ENCODE assay signal across 30 cellular contexts in genomic region chr20:48124960-48125359, GRCh38.
DNase-seq lines count a peak whose midpoint lies in the region; ATAC-seq, FAIRE-seq and TF ChIP-seq lines count a peak whose summit lies in the region.
"Had no signal": no experiment of that assay in that cellular context is flagged by ENCODE, and none has a peak within 500 bp of the region (broad histone marks: within the 10 kb centered on the region; RNA-seq: fewer than 3 reads in every experiment).

No MANE protein-coding gene starts in this region.

- H4K91ac ChIP-seq in trophoblast cell (ENCODE audit: low read depth, low read length): no peak overlapping the region

- ATAC-seq in HepG2 (no peak), right lobe of liver (no peak), K562 (no peak), HG02798 (IDR thresholded peaks at IDR 0.05; ENCODE audit: poor library complexity, unreplicated experiment) (no peak)
- ATAC-seq in effector memory CD8-positive, alpha-beta T cell (replicated peaks): no peak
- ATAC-seq: GM12878 had no signal

- peaks cover 15% of the 10 kb centered on the region for H3K27me3 Mint-ChIP-seq in progenitor cell of endocrine pancreas
- H3K27me3 Mint-ChIP-seq in effector memory CD8-positive, alpha-beta T cell: peaks cover 13 to 28% of the 10 kb centered on the region in 2 donors
- H3K27me3 Mint-ChIP-seq: CD4-positive, CD25-positive, alpha-beta regulatory T cell had no signal

- H3K27ac ChIP-seq in HepG2 (ENCODE audit: extremely low read length, insufficient read depth, low read length) (no peak overlapping the region), right lobe of liver (no peak overlapping the region), K562 (ENCODE audit: extremely low read depth, low read depth, low read length) (no peak overlapping the region), trophoblast cell (ENCODE audit: low read depth, low read length) (no peak overlapping the region), spleen (no peak overlapping the region)
- H3K27ac ChIP-seq: BLaER1 had no signal

- H4K8ac ChIP-seq in trophoblast cell (ENCODE audit: low read depth, low read length): no peak overlapping the region

- FAIRE-seq in HepG2 (lab: Jason Lieb, UNC): no peak
- no peak for FAIRE-seq in K562 (lab: Jason Lieb, UNC)
- FAIRE-seq: A204.1, GM12878, GM12892, GM18507, GM19239 had no signal

- H2AK5ac ChIP-seq in trophoblast cell (ENCODE audit: low read length): no peak overlapping the region

- CTCF ChIA-PET in HepG2 (lab: Yijun Ruan, JAX; ENCODE audit: low intra/inter-chr PET ratio, low total read pairs) (no interaction called here), K562 (lab: Yijun Ruan, JAX; ENCODE audit: low intra/inter-chr PET ratio) (interaction anchor here (0.6 kb wide), 1 partner anchor 29 kb away, joined by 3 read pairs; no protein-coding TSS in a partner anchor)

- TF ChIP-seq RAD21 in HepG2 (CRISPR knock-in tag; IDR thresholded peaks at IDR 0.05) (no peak), K562 (CRISPR knock-in tag; conservative IDR thresholded peaks at IDR 0.05 in 1 of 2, IDR thresholded peaks at IDR 0.05 in 1 of 2) (no peak)

- peaks cover 6% of the 10 kb centered on the region for H3K4me1 Mint-ChIP-seq in progenitor cell of endocrine pancreas (ENCODE audit: low read depth)
- H3K4me1 Mint-ChIP-seq in effector memory CD8-positive, alpha-beta T cell (ENCODE audit: low read depth in 2 of 2): peaks cover 1 to 4% of the 10 kb centered on the region in 2 donors
- H3K4me1 Mint-ChIP-seq: CD14-positive monocyte; CD4-positive, alpha-beta memory T cell; CD4-positive, CD25-positive, alpha-beta regulatory T cell; CD8-positive, alpha-beta memory T cell had no signal

- H3K4me1 ChIP-seq in HepG2 (ENCODE audit: insufficient read depth, low read length) (peaks cover 46% of the 10 kb centered on the region), right lobe of liver (no peaks in the 10 kb centered on the region), K562 (replicated peaks in 1 of 2; ENCODE audit: control insufficient read depth in 2 of 2, insufficient read depth in 2 of 2, low read length in 2 of 2) (no peaks in the 10 kb centered on the region; a peak in 1 of 5 replicates), trophoblast cell (ENCODE audit: control insufficient read depth in 1 of 2, insufficient read depth in 2 of 2, low read length in 2 of 2) (no peaks in the 10 kb centered on the region), spleen (peaks cover 0 to 8% (median 0%) of the 10 kb centered on the region in 6 donors)
- H3K4me1 ChIP-seq: BE2C, BLaER1 had no signal

- H3K9me3 ChIP-seq in HepG2 (ENCODE audit: low read length): no peaks in the 10 kb centered on the region
- H3K9me3 ChIP-seq in right lobe of liver: no peaks in the 10 kb centered on the region
- H3K9me3 ChIP-seq in K562 (replicated peaks; ENCODE audit: control insufficient read depth, insufficient read depth, low read depth, low read length): no peaks in the 10 kb centered on the region
- peaks cover 3% of the 10 kb centered on the region for H3K9me3 ChIP-seq in trophoblast cell (ENCODE audit: insufficient read depth, low read depth, low read length)
- no peaks in the 10 kb centered on the region for H3K9me3 ChIP-seq in spleen
- H3K9me3 ChIP-seq: BE2C, BLaER1 had no signal

- no peaks in the 10 kb centered on the region for H3K36me3 Mint-ChIP-seq in progenitor cell of endocrine pancreas (ENCODE audit: insufficient read depth)
- peaks cover 3% of the 10 kb centered on the region for H3K36me3 Mint-ChIP-seq in effector memory CD8-positive, alpha-beta T cell (ENCODE audit: insufficient read depth)
- H3K36me3 Mint-ChIP-seq: CD14-positive monocyte; CD4-positive, alpha-beta memory T cell; CD4-positive, CD25-positive, alpha-beta regulatory T cell; CD8-positive, alpha-beta memory T cell had no signal

- H3K9me3 Mint-ChIP-seq in progenitor cell of endocrine pancreas (ENCODE audit: low read depth): no peaks in the 10 kb centered on the region
- H3K9me3 Mint-ChIP-seq in effector memory CD8-positive, alpha-beta T cell: no peaks in the 10 kb centered on the region
- H3K9me3 Mint-ChIP-seq: CD4-positive, CD25-positive, alpha-beta regulatory T cell; CD8-positive, alpha-beta memory T cell had no signal

- no peaks in the 10 kb centered on the region for H3K9me1 ChIP-seq in K562 (ENCODE audit: control insufficient read depth, insufficient read depth, low read length)

- TF ChIP-seq EP300 in HepG2 (IDR thresholded peaks at IDR 0.05; ENCODE audit: low read depth in 2 of 2, low read length in 2 of 2) (no peak), HepG2 (CRISPR knock-in tag; IDR thresholded peaks at IDR 0.05; ENCODE audit: borderline replicate concordance) (no peak), K562 (IDR thresholded peaks at IDR 0.05; ENCODE audit: low read length) (no peak)

- no peak overlapping the region for H3K23ac ChIP-seq in trophoblast cell (ENCODE audit: low read length)

- POLR2A ChIA-PET in HepG2 (lab: Yijun Ruan, JAX) (no interaction called here), K562 (lab: Yijun Ruan, JAX) (interaction anchor here (0.5 to 1.7 kb wide), 5 partner anchors 12 to 274 kb away, joined by 3 to 5 read pairs (median 3); no protein-coding TSS in a partner anchor)

- H4K20me1 ChIP-seq in HepG2 (ENCODE audit: insufficient read depth, low read length) (no peaks in the 10 kb centered on the region), K562 (replicated peaks; ENCODE audit: control insufficient read depth, insufficient read depth, low read length) (no peaks in the 10 kb centered on the region)
- H4K20me1 ChIP-seq: BLaER1 had no signal

- no peaks in the 10 kb centered on the region for H3K36me3 ChIP-seq in HepG2 (replicated peaks in 1 of 2; ENCODE audit: control insufficient read depth in 1 of 2, insufficient read depth in 2 of 2, low read length in 2 of 2)
- no peaks in the 10 kb centered on the region for H3K36me3 ChIP-seq in right lobe of liver
- H3K36me3 ChIP-seq in K562 (ENCODE audit: control insufficient read depth, insufficient read depth, low read length): no peaks in the 10 kb centered on the region
- no peaks in the 10 kb centered on the region for H3K36me3 ChIP-seq in trophoblast cell (ENCODE audit: control insufficient read depth in 1 of 2, insufficient read depth in 2 of 2, low read length in 2 of 2)
- H3K36me3 ChIP-seq in spleen: no peaks in the 10 kb centered on the region
- H3K36me3 ChIP-seq: BE2C, BLaER1 had no signal

- no peak overlapping the region for H2BK12ac ChIP-seq in trophoblast cell (ENCODE audit: low read length)

- H2AFZ ChIP-seq in HepG2 (ENCODE audit: low read length) (peak overlapping the region; percentile 25), K562 (ENCODE audit: low read depth, low read length) (no peak overlapping the region), trophoblast cell (ENCODE audit: insufficient read depth, low read length, poor library complexity) (no peak overlapping the region)

- intact Hi-C loops in HepG2 (cut with micrococcal nuclease; ENCODE audit: unreplicated experiment) (no loop called here), right lobe of liver (cut with DNase I) (no loop called here), K562 (cut with micrococcal nuclease) (no loop called here), spleen (cut with DNase I; ENCODE audit: low total_unique reads) (no loop called here)

- TF ChIP-seq CTCF in HepG2 (CRISPR knock-in tag; IDR thresholded peaks at IDR 0.05): no peak
- TF ChIP-seq CTCF in right lobe of liver (IDR thresholded peaks at IDR 0.05): no peak
- no peak for TF ChIP-seq CTCF in K562 (IDR thresholded peaks at IDR 0.05 in 2 of 3, conservative IDR thresholded peaks at IDR 0.05 in 1 of 3; ENCODE audit: insufficient read depth in 2 of 3, low read depth in 1 of 3, low read length in 3 of 3)
- TF ChIP-seq CTCF in spleen (IDR thresholded peaks at IDR 0.05 in 8 of 11, conservative IDR thresholded peaks at IDR 0.05 in 3 of 11): no peak
- TF ChIP-seq CTCF in progenitor cell of endocrine pancreas (IDR thresholded peaks at IDR 0.05; ENCODE audit: unreplicated experiment): no peak

- DNase-seq in HepG2 (ENCODE audit: low spot score) (no peak), right lobe of liver (no peak), K562 (ENCODE audit: extremely low read depth in 1 of 4, low spot score in 3 of 4) (no peak), trophoblast cell (no peak), spleen (peak; percentile 39), progenitor cell of endocrine pancreas (ENCODE audit: low spot score, unreplicated experiment) (no peak)
- no peak for DNase-seq in effector memory CD8-positive, alpha-beta T cell
- DNase-seq: 8988T; ACHN; BE2C; C1 segment of cervical spinal cord; CD4-positive, alpha-beta memory T cell; CD4-positive, CD25-positive, alpha-beta regulatory T cell; CD8-positive, alpha-beta memory T cell; COR-L47; DMS 273 treated with DMSO at 0.1 percent for 48 hours; DMS153; DMS53; DMS79; DND-41; EL; GDM1 had no signal

- H3K79me2 ChIP-seq in HepG2 (ENCODE audit: insufficient read depth, low read length) (no peaks in the 10 kb centered on the region), K562 (ENCODE audit: control insufficient read depth, insufficient read depth, low read length) (no peaks in the 10 kb centered on the region), trophoblast cell (ENCODE audit: control insufficient read depth, insufficient read depth, low read length, poor library complexity) (no peaks in the 10 kb centered on the region)

- no peak overlapping the region for H4K12ac ChIP-seq in trophoblast cell (ENCODE audit: low read depth, low read length)

- H3K4me3 ChIP-seq in HepG2 (replicated peaks in 1 of 3; ENCODE audit: insufficient read depth in 1 of 3, low read depth in 2 of 3, low read length in 3 of 3): 0 out of 6 replicates have a peak overlapping the region, but pooled peaks of 1 of the 3 experiments have one; percentile 11
- H3K4me3 ChIP-seq in right lobe of liver: no peak overlapping the region
- no peak overlapping the region for H3K4me3 ChIP-seq in K562
- H3K4me3 ChIP-seq in trophoblast cell (ENCODE audit: low read depth, low read length): no peak overlapping the region
- H3K4me3 ChIP-seq in spleen: no peak overlapping the region
- H3K4me3 ChIP-seq: BLaER1, GM12878 had no signal

- in situ Hi-C loops in HepG2 (cut with HindIII; ENCODE audit: extremely low pct_ligation_motif_present, low pct_unique_long_range_greater_than_20kb): no loop called here
- in situ Hi-C loops in K562 (cut with MboI): no loop called here

- H3K79me1 ChIP-seq in trophoblast cell (ENCODE audit: low read length): no peaks in the 10 kb centered on the region

- WGBS in HepG2 (ENCODE audit: low lambda C conversion rate): 49% methylated on average over 9 of the region's 9 CpGs
- WGBS in right lobe of liver (ENCODE audit: insufficient coverage, low coverage, low lambda C conversion rate, missing lambda C conversion rate): 52% methylated on average over 8 of the region's 9 CpGs
- 5% methylated on average over 9 of the region's 9 CpGs for WGBS in K562 (ENCODE audit: insufficient coverage, low coverage, missing lambda C conversion rate)
- WGBS in trophoblast cell (ENCODE audit: extremely low coverage, insufficient coverage, insufficient read length): no CpG with 5 or more reads among the region's 9 CpGs
- WGBS in spleen, 5 donors: 62 to 72% (median 68%) methylated on average over 9 of the region's 9 CpGs

- no peak overlapping the region for H3K18ac ChIP-seq in trophoblast cell (ENCODE audit: low read length)

- H3K27ac Mint-ChIP-seq in progenitor cell of endocrine pancreas: no peak overlapping the region
- H3K27ac Mint-ChIP-seq in effector memory CD8-positive, alpha-beta T cell: no peak overlapping the region
- H3K27ac Mint-ChIP-seq: CD14-positive monocyte; CD4-positive, alpha-beta memory T cell; CD4-positive, CD25-positive, alpha-beta regulatory T cell; CD8-positive, alpha-beta memory T cell had no signal

- H3K14ac ChIP-seq in trophoblast cell (ENCODE audit: low read length): no peak overlapping the region

- no peak for TF ChIP-seq POLR2A in HepG2 (IDR thresholded peaks at IDR 0.05; ENCODE audit: insufficient read depth in 1 of 2, low read depth in 2 of 2, low read length in 2 of 2)
- no peak for TF ChIP-seq POLR2A in right lobe of liver (IDR thresholded peaks at IDR 0.05)
- TF ChIP-seq POLR2A in K562 (conservative IDR thresholded peaks at IDR 0.05): no peak
- TF ChIP-seq POLR2A in spleen (IDR thresholded peaks at IDR 0.05): no peak

- no peak overlapping the region for H2BK120ac ChIP-seq in trophoblast cell (ENCODE audit: insufficient read depth, low read length, poor library complexity)

- H2BK5ac ChIP-seq in trophoblast cell (ENCODE audit: low read depth, low read length, poor library complexity): no peak overlapping the region

- BruUV-seq in HepG2 (replicated peaks; lab: Mats Ljungman, UMichigan): no TSS peak
- BruUV-seq in K562 (replicated peaks; lab: Mats Ljungman, UMichigan): no TSS peak

- no peak overlapping the region for H3K4ac ChIP-seq in trophoblast cell (ENCODE audit: low read depth, low read length)

- no peak overlapping the region for H3K4me3 Mint-ChIP-seq in progenitor cell of endocrine pancreas (ENCODE audit: low read depth)
- no peak overlapping the region for H3K4me3 Mint-ChIP-seq in effector memory CD8-positive, alpha-beta T cell
- H3K4me3 Mint-ChIP-seq: CD14-positive monocyte; CD4-positive, alpha-beta memory T cell; CD4-positive, CD25-positive, alpha-beta regulatory T cell; CD8-positive, alpha-beta memory T cell had no signal

- H3K9ac ChIP-seq in HepG2 (ENCODE audit: insufficient read depth, low read depth, low read length) (no peak overlapping the region; the same call in 1 of the 2 replicates), K562 (ENCODE audit: insufficient read depth in 1 of 2, low read depth in 2 of 2, low read length in 2 of 2) (no peak overlapping the region), trophoblast cell (ENCODE audit: low read length) (peak overlapping the region; percentile 18)
- H3K9ac ChIP-seq: BLaER1 had no signal

- H3K27me3 ChIP-seq in HepG2 (ENCODE audit: control insufficient read depth in 1 of 2, insufficient read depth in 2 of 2, low read length in 2 of 2) (no peaks in the 10 kb centered on the region; a peak in 1 of 5 replicates), right lobe of liver (no peaks in the 10 kb centered on the region), K562 (ENCODE audit: control insufficient read depth in 2 of 2, insufficient read depth in 2 of 2, low read length in 2 of 2) (peaks cover 0 to 35% of the 10 kb centered on the region in 2 experiments; a peak in 2 of 5 replicates), trophoblast cell (ENCODE audit: insufficient read depth, low read length) (no peaks in the 10 kb centered on the region), spleen (replicated peaks in 1 of 7) (peaks cover 0 to 11% (median 0%) of the 10 kb centered on the region in 7 donors)
- H3K27me3 ChIP-seq: BE2C, BLaER1 had no signal

- H3K4me2 ChIP-seq in HepG2 (ENCODE audit: low read depth, low read length) (peak overlapping the region; percentile 69), K562 (ENCODE audit: insufficient read depth, low read length) (no peak overlapping the region), trophoblast cell (ENCODE audit: low read length) (no peak overlapping the region)
- H3K4me2 ChIP-seq: BLaER1 had no signal

Comparison
In these comparisons a context has a peak if more than half of its experiments do, and no peak if none do; other contexts are left out.
1. Of the 241 proteins assayed by ChIP-seq in both HepG2 and K562: peak only in HepG2: MEF2D; only in K562: CREM and ZNF589; in both: none; in neither: 238.